22 cellular contexts compared by ENCODE assay signal in genomic region chr3:47109393-47109792, GRCh38.
"Had no signal": no experiment of that assay in that cellular context is flagged by ENCODE, and none has a peak within 500 bp of the region (broad histone marks: within the 10 kb centered on the region; RNA-seq: fewer than 3 reads in every experiment).

No MANE protein-coding gene starts in this region.

- H3K4me1 Mint-ChIP-seq: activated CD4-positive, alpha-beta T cell treated with anti-CD3 and anti-CD28 coated beads, Interleukin-2, amount 10 ng/mL, durations not matched to agents 24 days and 14 days had no signal

- H3K27ac Mint-ChIP-seq: activated CD8-positive, alpha-beta T cell treated with anti-CD3 and anti-CD28 coated beads, Interleukin-2, amount 10 ng/mL, durations not matched to agents 7 days and 5 days; activated naive CD4-positive, alpha-beta T cell treated with anti-CD3 and anti-CD28 coated beads for 36 hours; activated naive CD8-positive, alpha-beta T cell treated with anti-CD3 and anti-CD28 coated beads, Interleukin-2, amount 50 U/mL, for 24 hours had no signal

- H3K4me3 ChIP-seq: coronary artery, gastrocnemius medialis, left lung, mucosa of descending colon, sigmoid colon, spleen, tibial artery had no signal

- H3K9me3 ChIP-seq: gastrocnemius medialis, left lung, mucosa of descending colon, sigmoid colon, spleen, tibial artery had no signal

- H3K27ac ChIP-seq: brain microvascular endothelial cell, coronary artery, gastrocnemius medialis, left lung, sigmoid colon, spleen, tibial artery had no signal

- H3K27me3 Mint-ChIP-seq: activated CD4-positive, alpha-beta T cell treated with anti-CD3 and anti-CD28 coated beads, Interleukin-2, amount 10 ng/mL, durations not matched to agents 24 days and 14 days; activated naive CD8-positive, alpha-beta T cell treated with anti-CD3 and anti-CD28 coated beads, Interleukin-2, amount 50 U/mL, for 24 hours; naive thymus-derived CD4-positive, alpha-beta T cell; T-cell had no signal

- H3K9me3 Mint-ChIP-seq: activated CD4-positive, alpha-beta T cell treated with anti-CD3 and anti-CD28 coated beads, Interleukin-2, amount 10 ng/mL, durations not matched to agents 24 days and 14 days; activated naive CD4-positive, alpha-beta T cell treated with anti-CD3 and anti-CD28 coated beads for 36 hours; activated naive CD8-positive, alpha-beta T cell treated with anti-CD3 and anti-CD28 coated beads, Interleukin-2, amount 50 U/mL, for 24 hours; activated T-cell treated with anti-CD3 and anti-CD28 coated beads, Interleukin-2, amount 50 U/mL, for 4 hours; T-cell had no signal

- H3K27me3 ChIP-seq: brain microvascular endothelial cell, gastrocnemius medialis, left lung, sigmoid colon, spleen, tibial artery had no signal

- FAIRE-seq: endometrium, kidney had no signal

- H3K4me1 ChIP-seq: gastrocnemius medialis, tibial artery had no signal

- H3K4me3 Mint-ChIP-seq: activated CD4-positive, alpha-beta T cell treated with anti-CD3 and anti-CD28 coated beads, Interleukin-2, amount 10 ng/mL, durations not matched to agents 24 days and 14 days; activated CD8-positive, alpha-beta T cell treated with anti-CD3 and anti-CD28 coated beads, Interleukin-2, amount 10 ng/mL, durations not matched to agents 7 days and 5 days; activated naive CD4-positive, alpha-beta T cell treated with anti-CD3 and anti-CD28 coated beads for 36 hours; activated naive CD8-positive, alpha-beta T cell treated with anti-CD3 and anti-CD28 coated beads, Interleukin-2, amount 50 U/mL, for 24 hours; activated T-cell treated with anti-CD3 and anti-CD28 coated beads, Interleukin-2, amount 50 U/mL, for 4 hours; naive thymus-derived CD4-positive, alpha-beta T cell; T-cell had no signal

- DNase-seq: activated CD8-positive, alpha-beta T cell treated with anti-CD3 and anti-CD28 coated beads, Interleukin-2, amount 10 ng/mL, durations not matched to agents 7 days and 5 days; activated naive CD4-positive, alpha-beta T cell treated with anti-CD3 and anti-CD28 coated beads for 36 hours; activated naive CD8-positive, alpha-beta T cell treated with anti-CD3 and anti-CD28 coated beads, Interleukin-2, amount 50 U/mL, for 24 hours; activated T-cell treated with anti-CD3 and anti-CD28 coated beads, Interleukin-2, amount 50 U/mL, for 4 hours; anterior cingulate cortex; brain microvascular endothelial cell; central memory CD4-positive, alpha-beta T cell; gastrocnemius medialis; kidney; left lung; mucosa of descending colon; naive thymus-derived CD4-positive, alpha-beta T cell; sigmoid colon; spleen; stimulated activated CD4-positive, alpha-beta T cell treated with anti-CD3 and anti-CD28 coated beads, Interleukin-4, amount 100 ng/mL, for 4 hours; stimulated activated naive CD4-positive, alpha-beta T cell; T-cell; T-helper 9 cell; tibial artery had no signal
